Comparison of ENCODE assay signal across 1 cellular context in genomic region chr1:40802078-40803075, GRCh38.
TF ChIP-seq lines count a peak whose summit lies in the region.

No MANE protein-coding gene starts in this region.

TF ChIP-seq in K562, 482 proteins besides CTCF, POLR2A, EP300 and RAD21 (continued from another document and continues in another):
- TF ChIP-seq IRF1 (CRISPR knock-in tag; IDR thresholded peaks at IDR 0.05; ENCODE audit: borderline replicate concordance) (no peak), SMARCC2 (IDR thresholded peaks at IDR 0.05; ENCODE audit: low read depth) (no peak), ZFP30 (CRISPR knock-in tag; IDR thresholded peaks at IDR 0.05; ENCODE audit: borderline replicate concordance) (no peak), CBFA2T3 (IDR thresholded peaks at IDR 0.05) (no peak), MAFK (IDR thresholded peaks at IDR 0.05; ENCODE audit: low read length) (no peak), HCFC1 (IDR thresholded peaks at IDR 0.05; ENCODE audit: low read depth, low read length) (no peak), BDP1 (IDR thresholded peaks at IDR 0.05; ENCODE audit: insufficient read depth, insufficient read length) (no peak), FOSL1 (tag; conservative IDR thresholded peaks at IDR 0.05) (no peak), HDAC8 (tag; IDR thresholded peaks at IDR 0.05) (no peak), RBM14 (IDR thresholded peaks at IDR 0.05; ENCODE audit: borderline replicate concordance, insufficient read depth, low read depth, low read length) (no peak), ATF7 (IDR thresholded peaks at IDR 0.05) (peak; percentile 61), JUND (IDR thresholded peaks at IDR 0.05; ENCODE audit: borderline replicate concordance, low read depth, low read length) (no peak), JUND (tag; IDR thresholded peaks at IDR 0.05; ENCODE audit: borderline replicate concordance, low read depth, low read length) (no peak), ZNF174 (CRISPR knock-in tag; IDR thresholded peaks at IDR 0.05) (no peak), MEIS2 (IDR thresholded peaks at IDR 0.05; ENCODE audit: partially characterized antibody) (no peak), CHD2 (IDR thresholded peaks at IDR 0.05; ENCODE audit: low read depth, low read length) (no peak; the same call in 1 of the 2 replicates), TGIF2 (CRISPR knock-in tag; IDR thresholded peaks at IDR 0.05) (no peak), DACH1 (IDR thresholded peaks at IDR 0.05; ENCODE audit: partially characterized antibody) (no peak), TRIM28 (IDR thresholded peaks at IDR 0.05) (0 out of 2 replicates have a peak, but pooled peaks have one; percentile 57), NCOA4 (IDR thresholded peaks at IDR 0.05; ENCODE audit: partially characterized antibody) (peak; percentile 69), MTA1 (IDR thresholded peaks at IDR 0.05; ENCODE audit: borderline replicate concordance) (peak; percentile 45; the same call in 1 of the 2 replicates)
- TF ChIP-seq, protein P1, sequence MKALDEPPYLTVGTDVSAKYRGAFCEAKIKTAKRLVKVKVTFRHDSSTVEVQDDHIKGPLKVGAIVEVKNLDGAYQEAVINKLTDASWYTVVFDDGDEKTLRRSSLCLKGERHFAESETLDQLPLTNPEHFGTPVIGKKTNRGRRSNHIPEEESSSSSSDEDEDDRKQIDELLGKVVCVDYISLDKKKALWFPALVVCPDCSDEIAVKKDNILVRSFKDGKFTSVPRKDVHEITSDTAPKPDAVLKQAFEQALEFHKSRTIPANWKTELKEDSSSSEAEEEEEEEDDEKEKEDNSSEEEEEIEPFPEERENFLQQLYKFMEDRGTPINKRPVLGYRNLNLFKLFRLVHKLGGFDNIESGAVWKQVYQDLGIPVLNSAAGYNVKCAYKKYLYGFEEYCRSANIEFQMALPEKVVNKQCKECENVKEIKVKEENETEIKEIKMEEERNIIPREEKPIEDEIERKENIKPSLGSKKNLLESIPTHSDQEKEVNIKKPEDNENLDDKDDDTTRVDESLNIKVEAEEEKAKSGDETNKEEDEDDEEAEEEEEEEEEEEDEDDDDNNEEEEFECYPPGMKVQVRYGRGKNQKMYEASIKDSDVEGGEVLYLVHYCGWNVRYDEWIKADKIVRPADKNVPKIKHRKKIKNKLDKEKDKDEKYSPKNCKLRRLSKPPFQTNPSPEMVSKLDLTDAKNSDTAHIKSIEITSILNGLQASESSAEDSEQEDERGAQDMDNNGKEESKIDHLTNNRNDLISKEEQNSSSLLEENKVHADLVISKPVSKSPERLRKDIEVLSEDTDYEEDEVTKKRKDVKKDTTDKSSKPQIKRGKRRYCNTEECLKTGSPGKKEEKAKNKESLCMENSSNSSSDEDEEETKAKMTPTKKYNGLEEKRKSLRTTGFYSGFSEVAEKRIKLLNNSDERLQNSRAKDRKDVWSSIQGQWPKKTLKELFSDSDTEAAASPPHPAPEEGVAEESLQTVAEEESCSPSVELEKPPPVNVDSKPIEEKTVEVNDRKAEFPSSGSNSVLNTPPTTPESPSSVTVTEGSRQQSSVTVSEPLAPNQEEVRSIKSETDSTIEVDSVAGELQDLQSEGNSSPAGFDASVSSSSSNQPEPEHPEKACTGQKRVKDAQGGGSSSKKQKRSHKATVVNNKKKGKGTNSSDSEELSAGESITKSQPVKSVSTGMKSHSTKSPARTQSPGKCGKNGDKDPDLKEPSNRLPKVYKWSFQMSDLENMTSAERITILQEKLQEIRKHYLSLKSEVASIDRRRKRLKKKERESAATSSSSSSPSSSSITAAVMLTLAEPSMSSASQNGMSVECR (CRISPR knock-in tag; IDR thresholded peaks at IDR 0.05), result no peak
- TF ChIP-seq, protein P2, sequence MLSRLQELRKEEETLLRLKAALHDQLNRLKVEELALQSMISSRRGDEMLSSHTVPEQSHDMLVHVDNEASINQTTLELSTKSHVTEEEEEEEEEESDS (CRISPR knock-in tag; IDR thresholded peaks at IDR 0.05), result no peak
- TF ChIP-seq, protein P3, sequence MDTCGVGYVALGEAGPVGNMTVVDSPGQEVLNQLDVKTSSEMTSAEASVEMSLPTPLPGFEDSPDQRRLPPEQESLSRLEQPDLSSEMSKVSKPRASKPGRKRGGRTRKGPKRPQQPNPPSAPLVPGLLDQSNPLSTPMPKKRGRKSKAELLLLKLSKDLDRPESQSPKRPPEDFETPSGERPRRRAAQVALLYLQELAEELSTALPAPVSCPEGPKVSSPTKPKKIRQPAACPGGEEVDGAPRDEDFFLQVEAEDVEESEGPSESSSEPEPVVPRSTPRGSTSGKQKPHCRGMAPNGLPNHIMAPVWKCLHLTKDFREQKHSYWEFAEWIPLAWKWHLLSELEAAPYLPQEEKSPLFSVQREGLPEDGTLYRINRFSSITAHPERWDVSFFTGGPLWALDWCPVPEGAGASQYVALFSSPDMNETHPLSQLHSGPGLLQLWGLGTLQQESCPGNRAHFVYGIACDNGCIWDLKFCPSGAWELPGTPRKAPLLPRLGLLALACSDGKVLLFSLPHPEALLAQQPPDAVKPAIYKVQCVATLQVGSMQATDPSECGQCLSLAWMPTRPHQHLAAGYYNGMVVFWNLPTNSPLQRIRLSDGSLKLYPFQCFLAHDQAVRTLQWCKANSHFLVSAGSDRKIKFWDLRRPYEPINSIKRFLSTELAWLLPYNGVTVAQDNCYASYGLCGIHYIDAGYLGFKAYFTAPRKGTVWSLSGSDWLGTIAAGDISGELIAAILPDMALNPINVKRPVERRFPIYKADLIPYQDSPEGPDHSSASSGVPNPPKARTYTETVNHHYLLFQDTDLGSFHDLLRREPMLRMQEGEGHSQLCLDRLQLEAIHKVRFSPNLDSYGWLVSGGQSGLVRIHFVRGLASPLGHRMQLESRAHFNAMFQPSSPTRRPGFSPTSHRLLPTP (IDR thresholded peaks at IDR 0.05; ENCODE audit: borderline replicate concordance, extremely low read depth, insufficient read length), result no peak
- TF ChIP-seq, protein P4, sequence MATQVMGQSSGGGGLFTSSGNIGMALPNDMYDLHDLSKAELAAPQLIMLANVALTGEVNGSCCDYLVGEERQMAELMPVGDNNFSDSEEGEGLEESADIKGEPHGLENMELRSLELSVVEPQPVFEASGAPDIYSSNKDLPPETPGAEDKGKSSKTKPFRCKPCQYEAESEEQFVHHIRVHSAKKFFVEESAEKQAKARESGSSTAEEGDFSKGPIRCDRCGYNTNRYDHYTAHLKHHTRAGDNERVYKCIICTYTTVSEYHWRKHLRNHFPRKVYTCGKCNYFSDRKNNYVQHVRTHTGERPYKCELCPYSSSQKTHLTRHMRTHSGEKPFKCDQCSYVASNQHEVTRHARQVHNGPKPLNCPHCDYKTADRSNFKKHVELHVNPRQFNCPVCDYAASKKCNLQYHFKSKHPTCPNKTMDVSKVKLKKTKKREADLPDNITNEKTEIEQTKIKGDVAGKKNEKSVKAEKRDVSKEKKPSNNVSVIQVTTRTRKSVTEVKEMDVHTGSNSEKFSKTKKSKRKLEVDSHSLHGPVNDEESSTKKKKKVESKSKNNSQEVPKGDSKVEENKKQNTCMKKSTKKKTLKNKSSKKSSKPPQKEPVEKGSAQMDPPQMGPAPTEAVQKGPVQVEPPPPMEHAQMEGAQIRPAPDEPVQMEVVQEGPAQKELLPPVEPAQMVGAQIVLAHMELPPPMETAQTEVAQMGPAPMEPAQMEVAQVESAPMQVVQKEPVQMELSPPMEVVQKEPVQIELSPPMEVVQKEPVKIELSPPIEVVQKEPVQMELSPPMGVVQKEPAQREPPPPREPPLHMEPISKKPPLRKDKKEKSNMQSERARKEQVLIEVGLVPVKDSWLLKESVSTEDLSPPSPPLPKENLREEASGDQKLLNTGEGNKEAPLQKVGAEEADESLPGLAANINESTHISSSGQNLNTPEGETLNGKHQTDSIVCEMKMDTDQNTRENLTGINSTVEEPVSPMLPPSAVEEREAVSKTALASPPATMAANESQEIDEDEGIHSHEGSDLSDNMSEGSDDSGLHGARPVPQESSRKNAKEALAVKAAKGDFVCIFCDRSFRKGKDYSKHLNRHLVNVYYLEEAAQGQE (CRISPR knock-in tag; IDR thresholded peaks at IDR 0.05; ENCODE audit: low read depth), result no peak
- TF ChIP-seq, protein P5, sequence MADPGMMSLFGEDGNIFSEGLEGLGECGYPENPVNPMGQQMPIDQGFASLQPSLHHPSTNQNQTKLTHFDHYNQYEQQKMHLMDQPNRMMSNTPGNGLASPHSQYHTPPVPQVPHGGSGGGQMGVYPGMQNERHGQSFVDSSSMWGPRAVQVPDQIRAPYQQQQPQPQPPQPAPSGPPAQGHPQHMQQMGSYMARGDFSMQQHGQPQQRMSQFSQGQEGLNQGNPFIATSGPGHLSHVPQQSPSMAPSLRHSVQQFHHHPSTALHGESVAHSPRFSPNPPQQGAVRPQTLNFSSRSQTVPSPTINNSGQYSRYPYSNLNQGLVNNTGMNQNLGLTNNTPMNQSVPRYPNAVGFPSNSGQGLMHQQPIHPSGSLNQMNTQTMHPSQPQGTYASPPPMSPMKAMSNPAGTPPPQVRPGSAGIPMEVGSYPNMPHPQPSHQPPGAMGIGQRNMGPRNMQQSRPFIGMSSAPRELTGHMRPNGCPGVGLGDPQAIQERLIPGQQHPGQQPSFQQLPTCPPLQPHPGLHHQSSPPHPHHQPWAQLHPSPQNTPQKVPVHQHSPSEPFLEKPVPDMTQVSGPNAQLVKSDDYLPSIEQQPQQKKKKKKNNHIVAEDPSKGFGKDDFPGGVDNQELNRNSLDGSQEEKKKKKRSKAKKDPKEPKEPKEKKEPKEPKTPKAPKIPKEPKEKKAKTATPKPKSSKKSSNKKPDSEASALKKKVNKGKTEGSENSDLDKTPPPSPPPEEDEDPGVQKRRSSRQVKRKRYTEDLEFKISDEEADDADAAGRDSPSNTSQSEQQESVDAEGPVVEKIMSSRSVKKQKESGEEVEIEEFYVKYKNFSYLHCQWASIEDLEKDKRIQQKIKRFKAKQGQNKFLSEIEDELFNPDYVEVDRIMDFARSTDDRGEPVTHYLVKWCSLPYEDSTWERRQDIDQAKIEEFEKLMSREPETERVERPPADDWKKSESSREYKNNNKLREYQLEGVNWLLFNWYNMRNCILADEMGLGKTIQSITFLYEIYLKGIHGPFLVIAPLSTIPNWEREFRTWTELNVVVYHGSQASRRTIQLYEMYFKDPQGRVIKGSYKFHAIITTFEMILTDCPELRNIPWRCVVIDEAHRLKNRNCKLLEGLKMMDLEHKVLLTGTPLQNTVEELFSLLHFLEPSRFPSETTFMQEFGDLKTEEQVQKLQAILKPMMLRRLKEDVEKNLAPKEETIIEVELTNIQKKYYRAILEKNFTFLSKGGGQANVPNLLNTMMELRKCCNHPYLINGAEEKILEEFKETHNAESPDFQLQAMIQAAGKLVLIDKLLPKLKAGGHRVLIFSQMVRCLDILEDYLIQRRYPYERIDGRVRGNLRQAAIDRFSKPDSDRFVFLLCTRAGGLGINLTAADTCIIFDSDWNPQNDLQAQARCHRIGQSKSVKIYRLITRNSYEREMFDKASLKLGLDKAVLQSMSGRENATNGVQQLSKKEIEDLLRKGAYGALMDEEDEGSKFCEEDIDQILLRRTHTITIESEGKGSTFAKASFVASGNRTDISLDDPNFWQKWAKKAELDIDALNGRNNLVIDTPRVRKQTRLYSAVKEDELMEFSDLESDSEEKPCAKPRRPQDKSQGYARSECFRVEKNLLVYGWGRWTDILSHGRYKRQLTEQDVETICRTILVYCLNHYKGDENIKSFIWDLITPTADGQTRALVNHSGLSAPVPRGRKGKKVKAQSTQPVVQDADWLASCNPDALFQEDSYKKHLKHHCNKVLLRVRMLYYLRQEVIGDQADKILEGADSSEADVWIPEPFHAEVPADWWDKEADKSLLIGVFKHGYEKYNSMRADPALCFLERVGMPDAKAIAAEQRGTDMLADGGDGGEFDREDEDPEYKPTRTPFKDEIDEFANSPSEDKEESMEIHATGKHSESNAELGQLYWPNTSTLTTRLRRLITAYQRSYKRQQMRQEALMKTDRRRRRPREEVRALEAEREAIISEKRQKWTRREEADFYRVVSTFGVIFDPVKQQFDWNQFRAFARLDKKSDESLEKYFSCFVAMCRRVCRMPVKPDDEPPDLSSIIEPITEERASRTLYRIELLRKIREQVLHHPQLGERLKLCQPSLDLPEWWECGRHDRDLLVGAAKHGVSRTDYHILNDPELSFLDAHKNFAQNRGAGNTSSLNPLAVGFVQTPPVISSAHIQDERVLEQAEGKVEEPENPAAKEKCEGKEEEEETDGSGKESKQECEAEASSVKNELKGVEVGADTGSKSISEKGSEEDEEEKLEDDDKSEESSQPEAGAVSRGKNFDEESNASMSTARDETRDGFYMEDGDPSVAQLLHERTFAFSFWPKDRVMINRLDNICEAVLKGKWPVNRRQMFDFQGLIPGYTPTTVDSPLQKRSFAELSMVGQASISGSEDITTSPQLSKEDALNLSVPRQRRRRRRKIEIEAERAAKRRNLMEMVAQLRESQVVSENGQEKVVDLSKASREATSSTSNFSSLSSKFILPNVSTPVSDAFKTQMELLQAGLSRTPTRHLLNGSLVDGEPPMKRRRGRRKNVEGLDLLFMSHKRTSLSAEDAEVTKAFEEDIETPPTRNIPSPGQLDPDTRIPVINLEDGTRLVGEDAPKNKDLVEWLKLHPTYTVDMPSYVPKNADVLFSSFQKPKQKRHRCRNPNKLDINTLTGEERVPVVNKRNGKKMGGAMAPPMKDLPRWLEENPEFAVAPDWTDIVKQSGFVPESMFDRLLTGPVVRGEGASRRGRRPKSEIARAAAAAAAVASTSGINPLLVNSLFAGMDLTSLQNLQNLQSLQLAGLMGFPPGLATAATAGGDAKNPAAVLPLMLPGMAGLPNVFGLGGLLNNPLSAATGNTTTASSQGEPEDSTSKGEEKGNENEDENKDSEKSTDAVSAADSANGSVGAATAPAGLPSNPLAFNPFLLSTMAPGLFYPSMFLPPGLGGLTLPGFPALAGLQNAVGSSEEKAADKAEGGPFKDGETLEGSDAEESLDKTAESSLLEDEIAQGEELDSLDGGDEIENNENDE (IDR thresholded peaks at IDR 0.05; ENCODE audit: low read depth, low read length), result no peak
- TF ChIP-seq, protein P6, sequence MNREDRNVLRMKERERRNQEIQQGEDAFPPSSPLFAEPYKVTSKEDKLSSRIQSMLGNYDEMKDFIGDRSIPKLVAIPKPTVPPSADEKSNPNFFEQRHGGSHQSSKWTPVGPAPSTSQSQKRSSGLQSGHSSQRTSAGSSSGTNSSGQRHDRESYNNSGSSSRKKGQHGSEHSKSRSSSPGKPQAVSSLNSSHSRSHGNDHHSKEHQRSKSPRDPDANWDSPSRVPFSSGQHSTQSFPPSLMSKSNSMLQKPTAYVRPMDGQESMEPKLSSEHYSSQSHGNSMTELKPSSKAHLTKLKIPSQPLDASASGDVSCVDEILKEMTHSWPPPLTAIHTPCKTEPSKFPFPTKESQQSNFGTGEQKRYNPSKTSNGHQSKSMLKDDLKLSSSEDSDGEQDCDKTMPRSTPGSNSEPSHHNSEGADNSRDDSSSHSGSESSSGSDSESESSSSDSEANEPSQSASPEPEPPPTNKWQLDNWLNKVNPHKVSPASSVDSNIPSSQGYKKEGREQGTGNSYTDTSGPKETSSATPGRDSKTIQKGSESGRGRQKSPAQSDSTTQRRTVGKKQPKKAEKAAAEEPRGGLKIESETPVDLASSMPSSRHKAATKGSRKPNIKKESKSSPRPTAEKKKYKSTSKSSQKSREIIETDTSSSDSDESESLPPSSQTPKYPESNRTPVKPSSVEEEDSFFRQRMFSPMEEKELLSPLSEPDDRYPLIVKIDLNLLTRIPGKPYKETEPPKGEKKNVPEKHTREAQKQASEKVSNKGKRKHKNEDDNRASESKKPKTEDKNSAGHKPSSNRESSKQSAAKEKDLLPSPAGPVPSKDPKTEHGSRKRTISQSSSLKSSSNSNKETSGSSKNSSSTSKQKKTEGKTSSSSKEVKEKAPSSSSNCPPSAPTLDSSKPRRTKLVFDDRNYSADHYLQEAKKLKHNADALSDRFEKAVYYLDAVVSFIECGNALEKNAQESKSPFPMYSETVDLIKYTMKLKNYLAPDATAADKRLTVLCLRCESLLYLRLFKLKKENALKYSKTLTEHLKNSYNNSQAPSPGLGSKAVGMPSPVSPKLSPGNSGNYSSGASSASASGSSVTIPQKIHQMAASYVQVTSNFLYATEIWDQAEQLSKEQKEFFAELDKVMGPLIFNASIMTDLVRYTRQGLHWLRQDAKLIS (CRISPR knock-in tag; IDR thresholded peaks at IDR 0.05), result no peak; the same call in 1 of the 2 replicates
